ENCODE assay signal across 11 cellular contexts in the genomic region with DNA sequence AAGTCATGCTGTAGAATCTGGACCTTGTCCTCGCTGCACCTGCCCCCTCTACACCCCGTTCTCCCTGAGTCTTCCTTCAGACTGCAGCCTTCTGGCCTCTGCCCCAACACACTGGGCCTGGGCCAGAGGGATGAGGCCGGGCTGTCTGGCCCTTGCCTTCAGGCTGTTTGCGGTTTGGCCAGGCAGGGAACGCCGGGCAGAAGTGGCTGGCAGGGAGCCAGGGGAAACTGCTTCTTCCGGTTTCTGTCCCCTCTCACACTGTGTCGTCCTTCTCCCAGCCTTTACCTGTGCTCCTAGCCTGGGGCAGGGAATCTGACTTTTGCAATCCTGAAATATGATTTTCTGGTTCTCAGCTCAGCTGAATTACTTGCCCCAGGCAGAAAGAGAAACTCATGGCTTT. TPM values are rescaled to one million over a fixed set of nuclear protein-coding genes. Genes with fewer than 3 reads are reported as not detected.
DNase-seq lines count a peak whose midpoint lies in the region; ATAC-seq and TF ChIP-seq lines count a peak whose summit lies in the region.
"Had no signal": no experiment of that assay in that cellular context is flagged by ENCODE, and none has a peak within 500 bp of the region (broad histone marks: within the 10 kb centered on the region; RNA-seq: fewer than 3 reads in every experiment).

No MANE protein-coding gene starts in this region.

- TF ChIP-seq CTCF in lung (IDR thresholded peaks at IDR 0.05; ENCODE audit: control extremely low read depth, extremely low read depth) (no peak), upper lobe of right lung (IDR thresholded peaks at IDR 0.05) (no peak)

- H3K36me3 ChIP-seq in lung (ENCODE audit: control insufficient read depth in 2 of 2, insufficient read depth in 2 of 2, low read length in 2 of 2) (peaks cover 4 to 6% of the 10 kb centered on the region in 2 donors), upper lobe of right lung (peaks cover 32% of the 10 kb centered on the region)
- H3K36me3 ChIP-seq: uterus had no signal

- H3K4me1 ChIP-seq in lung (ENCODE audit: control insufficient read depth in 2 of 2, insufficient read depth in 2 of 2, low read length in 2 of 2) (peaks cover 5 to 9% of the 10 kb centered on the region in 2 donors), upper lobe of right lung (peaks cover 4% of the 10 kb centered on the region)
- H3K4me1 ChIP-seq: uterus had no signal

- H3K9me3 ChIP-seq in lung (ENCODE audit: control insufficient read depth in 2 of 2, insufficient read depth in 1 of 2, low read length in 1 of 2) = no peaks in the 10 kb centered on the region
- no peaks in the 10 kb centered on the region for H3K9me3 ChIP-seq in upper lobe of right lung
- H3K9me3 ChIP-seq: uterus had no signal

- H3K4me3 ChIP-seq in lung (no peak overlapping the region), upper lobe of right lung (no peak overlapping the region)
- H3K4me3 ChIP-seq: uterus had no signal

- DNase-seq in SIG-M5 treated with dmso at 0.1 percent for 504 hours (lab: John Stamatoyannopoulos, UW; ENCODE audit: unreplicated experiment) = peak; percentile 77
- DNase-seq in SIG-M5 (lab: John Stamatoyannopoulos, UW) = no peak
- DNase-seq in lung (ENCODE audit: low spot score) = peak; percentile 79
- DNase-seq in upper lobe of right lung = peak; percentile 85
- no peak for DNase-seq in NCI-H2081 treated with DMSO at 0.1 percent for 48 hours (lab: John Stamatoyannopoulos, UW)
- DNase-seq: activated CD4-positive, alpha-beta T cell treated with anti-CD3 and anti-CD28 coated beads for 4 hours; amniotic stem cell; uterus had no signal

- intact Hi-C loops in upper lobe of right lung (cut with DNase I) = no loop called here

- H3K27me3 ChIP-seq in lung (ENCODE audit: control insufficient read depth, insufficient read depth) (no peaks in the 10 kb centered on the region), upper lobe of right lung (no peaks in the 10 kb centered on the region)
- H3K27me3 ChIP-seq: uterus had no signal

- ATAC-seq in lung (ENCODE audit: insufficient read depth, low FRiP score) = peak; percentile 41
- peak; percentile 87 for ATAC-seq in upper lobe of right lung
- ATAC-seq in HG02973 (IDR thresholded peaks at IDR 0.05; ENCODE audit: unreplicated experiment) = no peak
- no peak for ATAC-seq in GM18861 (IDR thresholded peaks at IDR 0.05; ENCODE audit: unreplicated experiment)

- H3K27ac ChIP-seq in cingulate gyrus (ENCODE audit: low read depth, low read length) (peak overlapping the region; percentile 5), lung (ENCODE audit: low read depth in 1 of 2, low read length in 1 of 2) (peak overlapping the region; percentile 42 to 71), upper lobe of right lung (peak overlapping the region; percentile 49)
- H3K27ac ChIP-seq: uterus had no signal

- WGBS in lung, 2 donors = 33 to 42% methylated on average over 8 of the region's 8 CpGs

RNA-seq across cellular contexts. Expression of a gene that starts 13.5 kb away (rescaled TPM):
- total RNA-seq in lung (10 to 100 TPM; 67.2 to 74.3 TPM), upper lobe of right lung (77.6 TPM)
- 10 to 100 TPM; 29.0 to 36.9 TPM for polyA plus RNA-seq in lung

Comparison
In these comparisons a context has a peak if more than half of its experiments do, and no peak if none do; other contexts are left out.
1. DNase-seq: peak in SIG-M5 treated with dmso at 0.1 percent for 504 hours (single experiment), lung (single experiment) and upper lobe of right lung (single experiment); none in SIG-M5 (single experiment) and NCI-H2081 treated with DMSO at 0.1 percent for 48 hours (single experiment).
2. H3K27ac ChIP-seq: peak in every context shown above with its lines; median percentile 56 in lung; 49 in upper lobe of right lung; 5 in cingulate gyrus.
3. ATAC-seq: peak in lung (single experiment) and upper lobe of right lung (single experiment); none in HG02973 (single experiment) and GM18861 (single experiment).